Comparison of ENCODE assay signal across 18 cellular contexts in genomic region chr7:105295626-105296352, GRCh38.
A peak's percentile ranks its signal among the peaks of the same experiment; 100 is the strongest.
DNase-seq lines count a peak whose midpoint lies in the region; ATAC-seq and TF ChIP-seq lines count a peak whose summit lies in the region.
"Had no signal": no experiment of that assay in that cellular context is flagged by ENCODE, and none has a peak within 500 bp of the region (broad histone marks: within the 10 kb centered on the region; RNA-seq: fewer than 3 reads in every experiment).

No MANE protein-coding gene starts in this region.

- peak; percentile 30 for DNase-seq in DMS 273 (lab: John Stamatoyannopoulos, UW; ENCODE audit: unreplicated experiment)
- no peak for DNase-seq in DMS 273 treated with DMSO at 0.1 percent for 48 hours (lab: John Stamatoyannopoulos, UW)
- peak; percentile 26 for DNase-seq in LHCN-M2 (ENCODE audit: low read depth)
- no peak for DNase-seq in activated naive CD8-positive, alpha-beta T cell treated with anti-CD3 and anti-CD28 coated beads, Interleukin-2, amount 50 U/mL, for 24 hours
- DNase-seq in osteoblast (ENCODE audit: insufficient read length, low spot score, missing footprints), result peak; percentile 63
- DNase-seq in effector CD8-positive, alpha-beta T cell (lab: John Stamatoyannopoulos, UW), result no peak
- DNase-seq: CD4-positive, alpha-beta memory T cell; cortex of kidney; GDM1; head of caudate nucleus; mesenchymal stem cell; NCI-H2029 treated with DMSO at 0.1 percent for 48 hours; pancreas; small intestine had no signal

- no peak overlapping the region for H3K4me3 ChIP-seq in osteoblast (ENCODE audit: insufficient read depth, low read length)
- H3K4me3 ChIP-seq: esophagus muscularis mucosa, pancreas had no signal

- no peaks in the 10 kb centered on the region for H3K36me3 ChIP-seq in osteoblast (ENCODE audit: insufficient read depth, low read length)
- H3K36me3 ChIP-seq: esophagus muscularis mucosa, pancreas had no signal

- H3K4me1 Mint-ChIP-seq in activated naive CD8-positive, alpha-beta T cell treated with anti-CD3 and anti-CD28 coated beads, Interleukin-2, amount 50 U/mL, for 24 hours, result peaks cover 48% of the 10 kb centered on the region

- H3K4me2 ChIP-seq in osteoblast (ENCODE audit: insufficient read depth, low read length), result no peak overlapping the region

- no peak for TF ChIP-seq CTCF in osteoblast (IDR thresholded peaks at IDR 0.05; ENCODE audit: extremely low read depth, low read depth, low read length)

- no peak overlapping the region for H3K27ac Mint-ChIP-seq in activated naive CD8-positive, alpha-beta T cell treated with anti-CD3 and anti-CD28 coated beads, Interleukin-2, amount 50 U/mL, for 24 hours

- ATAC-seq in activated naive CD8-positive, alpha-beta T cell treated with anti-CD3 and anti-CD28 coated beads, Interleukin-2, amount 50 U/mL, for 24 hours, result peak; percentile 44
- no peak for ATAC-seq in GM21360 (IDR thresholded peaks at IDR 0.05; ENCODE audit: unreplicated experiment)
- no peak for ATAC-seq in HG02970 (IDR thresholded peaks at IDR 0.05; ENCODE audit: low FRiP score, unreplicated experiment)
- ATAC-seq: pancreas had no signal

- H2AFZ ChIP-seq in osteoblast (ENCODE audit: low read length), result no peak overlapping the region

- no peak overlapping the region for H3K4me3 Mint-ChIP-seq in activated naive CD8-positive, alpha-beta T cell treated with anti-CD3 and anti-CD28 coated beads, Interleukin-2, amount 50 U/mL, for 24 hours

- no peaks in the 10 kb centered on the region for H3K27me3 ChIP-seq in osteoblast (ENCODE audit: insufficient read depth, low read length)
- H3K27me3 ChIP-seq: esophagus muscularis mucosa, pancreas had no signal

- H3K27me3 Mint-ChIP-seq in activated naive CD8-positive, alpha-beta T cell treated with anti-CD3 and anti-CD28 coated beads, Interleukin-2, amount 50 U/mL, for 24 hours, result no peaks in the 10 kb centered on the region
- H3K27me3 Mint-ChIP-seq: CD4-positive, alpha-beta memory T cell had no signal

- peaks cover 26% of the 10 kb centered on the region for H4K20me1 ChIP-seq in osteoblast (ENCODE audit: insufficient read depth, low read length)

- H3K79me2 ChIP-seq in osteoblast (ENCODE audit: insufficient read depth, low read length), result peaks cover 81% of the 10 kb centered on the region

- no peaks in the 10 kb centered on the region for H3K9me3 Mint-ChIP-seq in activated naive CD8-positive, alpha-beta T cell treated with anti-CD3 and anti-CD28 coated beads, Interleukin-2, amount 50 U/mL, for 24 hours

- no peak overlapping the region for H3K27ac ChIP-seq in osteoblast (ENCODE audit: low read depth, low read length)
- H3K27ac ChIP-seq: 22Rv1, esophagus muscularis mucosa, pancreas had no signal

- peaks cover 6% of the 10 kb centered on the region for H3K36me3 Mint-ChIP-seq in activated naive CD8-positive, alpha-beta T cell treated with anti-CD3 and anti-CD28 coated beads, Interleukin-2, amount 50 U/mL, for 24 hours (ENCODE audit: low read depth)

- H3K9me3 ChIP-seq in osteoblast (ENCODE audit: low read depth, low read length), result no peaks in the 10 kb centered on the region
- H3K9me3 ChIP-seq: esophagus muscularis mucosa, pancreas had no signal

- no peaks in the 10 kb centered on the region for H3K4me1 ChIP-seq in osteoblast (ENCODE audit: insufficient read depth, low read length)

Comparison
In these comparisons a context has a peak if more than half of its experiments do, and no peak if none do; other contexts are left out.
1. DNase-seq: peak in DMS 273 (single experiment), LHCN-M2 (single experiment) and osteoblast (single experiment); none in DMS 273 treated with DMSO at 0.1 percent for 48 hours (single experiment), activated naive CD8-positive, alpha-beta T cell treated with anti-CD3 and anti-CD28 coated beads, Interleukin-2, amount 50 U/mL, for 24 hours (single experiment) and effector CD8-positive, alpha-beta T cell (single experiment).